Comparison of ENCODE assay signal across 11 cellular contexts in the genomic region with DNA sequence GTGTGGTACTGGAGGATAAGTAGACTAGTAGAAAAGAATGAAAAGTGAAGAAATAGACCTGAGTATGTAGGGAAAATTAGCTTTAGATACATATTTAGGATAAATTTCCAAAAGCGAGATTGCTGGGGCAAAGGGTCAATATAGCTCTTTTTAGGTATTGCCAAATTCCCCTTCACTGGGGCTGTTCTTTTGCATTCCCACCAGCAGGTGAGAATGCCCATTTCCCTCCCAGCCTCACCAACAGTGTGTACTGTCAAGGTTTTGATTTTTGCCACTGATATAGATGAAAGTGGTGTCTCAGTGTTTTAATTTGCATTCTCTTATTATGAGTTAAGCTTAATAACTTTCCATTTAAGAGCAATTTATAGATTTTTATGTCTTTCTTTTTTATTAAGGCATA. TPM values are rescaled to one million over a fixed set of nuclear protein-coding genes. Genes with fewer than 3 reads are reported as not detected.
DNase-seq lines count a peak whose midpoint lies in the region; ATAC-seq, FAIRE-seq and TF ChIP-seq lines count a peak whose summit lies in the region.
"Had no signal": no experiment of that assay in that cellular context is flagged by ENCODE, and none has a peak within 500 bp of the region (broad histone marks: within the 10 kb centered on the region; RNA-seq: fewer than 3 reads in every experiment).

No MANE protein-coding gene starts in this region.

- no peak overlapping the region for H3K14ac ChIP-seq in H1 (ENCODE audit: insufficient read length)

- CTCF ChIA-PET in CD4-positive, alpha-beta T cell (lab: Charles Lee) = no interaction called here
- CTCF ChIA-PET in H1 (lab: Charles Lee; ENCODE audit: partially characterized antibody) = interaction anchor here (0.5 to 2.7 kb wide), 29 partner anchors 8 to 591 kb away, joined by 3 to 19 read pairs (median 4); no protein-coding TSS in a partner anchor

- H3K9me3 ChIP-seq in CD4-positive, alpha-beta T cell (ENCODE audit: control insufficient read depth, low read length) = no peaks in the 10 kb centered on the region
- H3K9me3 ChIP-seq in H1 (ENCODE audit: insufficient read depth in 2 of 2, low read depth in 1 of 2, low read length in 1 of 2) = no peaks in the 10 kb centered on the region

- no peak overlapping the region for H3K4ac ChIP-seq in H1 (replicated peaks; ENCODE audit: insufficient read length, low read depth, low read length)

- no peaks in the 10 kb centered on the region for H3K27me3 Mint-ChIP-seq in CD4-positive, alpha-beta T cell
- H3K27me3 Mint-ChIP-seq in mesothelial cell of epicardium (ENCODE audit: low read depth) = no peaks in the 10 kb centered on the region
- H3K27me3 Mint-ChIP-seq: memory B cell had no signal

- no peak overlapping the region for H2BK12ac ChIP-seq in H1 (ENCODE audit: low read depth, low read length)

- H3K4me2 ChIP-seq in H1 (ENCODE audit: insufficient read depth in 1 of 2, low read depth in 2 of 2, low read length in 2 of 2) = no peak overlapping the region

- WGBS in H1 (ENCODE audit: extremely low coverage in 1 of 2, insufficient coverage in 1 of 2, insufficient read length in 1 of 2, insufficient replicate concordance in 2 of 2, low coverage in 1 of 2, low lambda C conversion rate in 2 of 2, missing lambda C conversion rate in 1 of 2), 2 experiments = 95% methylated on average over 1 of the region's 1 CpG; no CpG with 5 or more reads in 1 of the 2 experiments

- H3K27ac Mint-ChIP-seq in CD4-positive, alpha-beta T cell = no peak overlapping the region
- H3K27ac Mint-ChIP-seq in mesothelial cell of epicardium = no peak overlapping the region
- H3K27ac Mint-ChIP-seq: brain, memory B cell had no signal

- peak; percentile 14 to 25; a peak in 2 of 4 replicates for TF ChIP-seq RAD21 in H1 (IDR thresholded peaks at IDR 0.05 in 1 of 2, conservative IDR thresholded peaks at IDR 0.05 in 1 of 2; ENCODE audit: low read depth in 2 of 2, low read length in 2 of 2)

- H3K4me3 ChIP-seq in H1 (ENCODE audit: extremely low read depth in 1 of 4, insufficient read depth in 2 of 4, low read depth in 3 of 4, low read length in 4 of 4) = no peak overlapping the region

- no peak overlapping the region for H2AFZ ChIP-seq in H1 (ENCODE audit: low read length)

- H2BK20ac ChIP-seq in H1 (ENCODE audit: low read length) = no peak overlapping the region

- no peak overlapping the region for H3K9ac ChIP-seq in H1 (replicated peaks in 1 of 4; ENCODE audit: extremely low read depth in 1 of 4, low read depth in 3 of 4, low read length in 3 of 4)

- intact Hi-C loops in CD4-positive, alpha-beta T cell (cut with DNase I, micrococcal nuclease) = no loop called here

- peaks cover 0 to 2% (median 0%) of the 10 kb centered on the region in 4 experiments; a peak in 1 of 7 replicates for H3K4me1 ChIP-seq in H1 (replicated peaks in 1 of 4; ENCODE audit: control insufficient read depth in 3 of 4, insufficient read depth in 4 of 4, low read length in 3 of 4)

- no peak overlapping the region for H3K56ac ChIP-seq in H1 (replicated peaks; ENCODE audit: insufficient read length, low read depth, low read length)

- no peak for TF ChIP-seq EP300 in H1 (IDR thresholded peaks at IDR 0.05; ENCODE audit: borderline replicate concordance in 1 of 2, low read depth in 2 of 2, low read length in 2 of 2)

- H3K79me2 ChIP-seq in H1 (ENCODE audit: control insufficient read depth in 1 of 2, insufficient read depth in 2 of 2, low read length in 2 of 2) = no peaks in the 10 kb centered on the region

- H4K91ac ChIP-seq in H1 (replicated peaks; ENCODE audit: insufficient read length, low read length) = no peak overlapping the region

- H3K9me3 Mint-ChIP-seq in CD4-positive, alpha-beta T cell = no peaks in the 10 kb centered on the region
- H3K9me3 Mint-ChIP-seq in mesothelial cell of epicardium = peaks cover 13% of the 10 kb centered on the region
- H3K9me3 Mint-ChIP-seq: memory B cell had no signal

- ATAC-seq in CD4-positive, alpha-beta T cell (ENCODE audit: poor library complexity) = no peak
- no peak for ATAC-seq in GM21390 (IDR thresholded peaks at IDR 0.05; ENCODE audit: unreplicated experiment)
- no peak for ATAC-seq in HG03457 (IDR thresholded peaks at IDR 0.05; ENCODE audit: unreplicated experiment)

- peak; percentile 29 for TF ChIP-seq CTCF in CD4-positive, alpha-beta T cell (IDR thresholded peaks at IDR 0.05)
- TF ChIP-seq CTCF in H1 (IDR thresholded peaks at IDR 0.05; ENCODE audit: control extremely low read depth in 1 of 3, insufficient read depth in 1 of 3, low read depth in 1 of 3, low read length in 3 of 3) = peak; percentile 36 to 61 (median 37)
- TF ChIP-seq CTCF in mesothelial cell of epicardium (IDR thresholded peaks at IDR 0.05; ENCODE audit: unreplicated experiment) = peak; percentile 20

- no peak overlapping the region for H4K8ac ChIP-seq in H1 (ENCODE audit: extremely low read depth, insufficient read depth, low read length)

- H2BK15ac ChIP-seq in H1 (ENCODE audit: low read length) = no peak overlapping the region

- no peaks in the 10 kb centered on the region for H3K23me2 ChIP-seq in H1 (ENCODE audit: low read depth, low read length)

- H4K20me1 ChIP-seq in H1 (replicated peaks in 1 of 2; ENCODE audit: control insufficient read depth in 1 of 2, insufficient read depth in 2 of 2, low read length in 2 of 2) = no peaks in the 10 kb centered on the region

- no peaks in the 10 kb centered on the region for H3K36me3 ChIP-seq in H1 (ENCODE audit: control insufficient read depth in 2 of 4, insufficient read depth in 4 of 4, low read length in 3 of 4)

- H3K27me3 ChIP-seq in CD4-positive, alpha-beta T cell (ENCODE audit: control insufficient read depth, insufficient read depth, low read length) = no peaks in the 10 kb centered on the region
- H3K27me3 ChIP-seq in H1 (replicated peaks in 1 of 4; ENCODE audit: control insufficient read depth in 3 of 4, extremely low read depth in 1 of 4, insufficient read depth in 3 of 4, low read length in 3 of 4) = no peaks in the 10 kb centered on the region

- no peak overlapping the region for H2AK5ac ChIP-seq in H1 (ENCODE audit: low read depth, low read length)

- POLR2A ChIA-PET in CD4-positive, alpha-beta T cell (lab: Charles Lee) = interaction anchor here (0.9 kb wide), 1 partner anchor 37 kb away, joined by 3 read pairs; no protein-coding TSS in a partner anchor
- POLR2A ChIA-PET in H1 (lab: Charles Lee; ENCODE audit: partially characterized antibody) = no interaction called here

- FAIRE-seq in H1 (lab: Jason Lieb, UNC) = no peak

- H2BK5ac ChIP-seq in H1 (ENCODE audit: low read depth, low read length) = no peak overlapping the region

- TF ChIP-seq POLR2A in H1 (IDR thresholded peaks at IDR 0.05; ENCODE audit: control extremely low read depth in 1 of 2, low read depth in 2 of 2, low read length in 2 of 2) = no peak

- H3K23ac ChIP-seq in H1 (ENCODE audit: insufficient read length) = no peak overlapping the region

- no peak overlapping the region for H3K18ac ChIP-seq in H1 (ENCODE audit: extremely low read depth, low read length)

- no peak overlapping the region for H3K4me3 Mint-ChIP-seq in CD4-positive, alpha-beta T cell
- no peak overlapping the region for H3K4me3 Mint-ChIP-seq in mesothelial cell of epicardium
- H3K4me3 Mint-ChIP-seq: brain, memory B cell had no signal

- no peak for DNase-seq in CD4-positive, alpha-beta T cell
- peak; percentile 8 for DNase-seq in M059J (ENCODE audit: low read depth)
- no peak for DNase-seq in H1 (ENCODE audit: low read depth in 1 of 2, low spot score in 2 of 2)
- DNase-seq in mesothelial cell of epicardium (ENCODE audit: low spot score in 2 of 2, unreplicated experiment in 2 of 2) = no peak
- DNase-seq in HCEC 1CT = no peak
- no peak for DNase-seq in central memory CD4-positive, alpha-beta T cell
- DNase-seq: NCI-H1694 had no signal

- no peak overlapping the region for H4K5ac ChIP-seq in H1 (ENCODE audit: insufficient read length, low read depth, low read length)

- no peaks in the 10 kb centered on the region for H3K79me1 ChIP-seq in H1 (ENCODE audit: low read depth, low read length)

- H3K4me1 Mint-ChIP-seq in CD4-positive, alpha-beta T cell (ENCODE audit: low read depth) = no peaks in the 10 kb centered on the region
- H3K4me1 Mint-ChIP-seq in mesothelial cell of epicardium = no peaks in the 10 kb centered on the region
- H3K4me1 Mint-ChIP-seq: memory B cell had no signal

- H3K27ac ChIP-seq in CD4-positive, alpha-beta T cell (ENCODE audit: low read depth, low read length) = no peak overlapping the region
- no peak overlapping the region for H3K27ac ChIP-seq in H1 (ENCODE audit: low read depth, low read length)

- no peaks in the 10 kb centered on the region for H3K36me3 Mint-ChIP-seq in CD4-positive, alpha-beta T cell (ENCODE audit: low read depth)
- H3K36me3 Mint-ChIP-seq in mesothelial cell of epicardium = no peaks in the 10 kb centered on the region
- H3K36me3 Mint-ChIP-seq: brain, memory B cell had no signal

- H2BK120ac ChIP-seq in H1 (replicated peaks; ENCODE audit: low read depth, low read length) = no peak overlapping the region

TF ChIP-seq in H1, 55 proteins besides CTCF, POLR2A, EP300 and RAD21 (continues in another document):
- TF ChIP-seq CBX5 (IDR thresholded peaks at IDR 0.05; ENCODE audit: low read depth, low read length) (no peak), SP1 (IDR thresholded peaks at IDR 0.05; ENCODE audit: low read depth, low read length) (no peak), GABPA (IDR thresholded peaks at IDR 0.05; ENCODE audit: borderline replicate concordance, insufficient read depth, low read length) (no peak), JUN (IDR thresholded peaks at IDR 0.05; ENCODE audit: low read depth, low read length) (no peak), PHF8 (conservative IDR thresholded peaks at IDR 0.05; ENCODE audit: low read depth, low read length) (no peak), RXRA (IDR thresholded peaks at IDR 0.05; ENCODE audit: insufficient read depth, low read depth, low read length) (no peak), CEBPB (IDR thresholded peaks at IDR 0.05; ENCODE audit: low read depth, low read length) (peak; percentile 69; the same call in 1 of the 2 replicates)
- TF ChIP-seq, protein P1, sequence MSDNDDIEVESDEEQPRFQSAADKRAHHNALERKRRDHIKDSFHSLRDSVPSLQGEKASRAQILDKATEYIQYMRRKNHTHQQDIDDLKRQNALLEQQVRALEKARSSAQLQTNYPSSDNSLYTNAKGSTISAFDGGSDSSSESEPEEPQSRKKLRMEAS (IDR thresholded peaks at IDR 0.05) = no peak

RNA-seq across cellular contexts. Expression of gene BHLHE40, which starts 35.7 kb away (rescaled TPM):
- total RNA-seq in CD4-positive, alpha-beta T cell = 100 to 1,000 TPM; 167 to 182 TPM
- 39.0 and 41.3 TPM in 2 replicates for total RNA-seq in M059J (2014; rRNA removed; shearing (Covaris generic))
- 2.0 and 2.2 TPM in 2 replicates for total RNA-seq in H1 (2021; fragmentation: NEBNext Ultra II Directional; extraction: Animal tissue kit (Norgen Biotek cat#: 25700))
- 1.1 and 1.5 TPM in 2 replicates for polyA plus RNA-seq in H1 (2011; rRNA removed)
- 0.54 TPM for polyA plus RNA-seq in H1 (2011; cell fraction: cytosol; rRNA removed)
- 1.9 TPM for polyA plus RNA-seq in H1 (2011; cell fraction: nucleus; rRNA removed)
- 2.7 to 3.3 TPM (median 3.0 TPM) in 4 replicates for polyA plus RNA-seq in H1 (2012, experiment 1 of 2)
- 1.0 TPM for polyA plus RNA-seq in H1 (2012, experiment 2 of 2)
- polyA plus RNA-seq in H1 (2013, experiment 1 of 2) = 2.5 TPM
- 2.5 TPM for polyA plus RNA-seq in H1 (2013, experiment 2 of 2)
- polyA minus RNA-seq in H1 (2011; rRNA and poly(A)+ RNA removed) = 0.98 and 1.2 TPM in 2 replicates
- polyA minus RNA-seq in H1 (2011; cell fraction: cytosol; rRNA and poly(A)+ RNA removed) = 1.0 TPM
- 2.6 TPM for polyA minus RNA-seq in H1 (2011; cell fraction: nucleus; rRNA and poly(A)+ RNA removed)
- 31.9 to 37.6 TPM (median 35.4 TPM) in 3 replicates for total RNA-seq in mesothelial cell of epicardium

Comparison
In these comparisons a context has a peak if more than half of its experiments do, and no peak if none do; other contexts are left out.
1. RNA of gene BHLHE40, which starts 35.7 kb away (total RNA-seq): 167 to 182 TPM in CD4-positive, alpha-beta T cell, 39.0 to 41.3 TPM in M059J and 31.9 to 37.6 TPM in mesothelial cell of epicardium; 2.0 to 2.2 TPM in H1; every median in the first group is over 10 times any median in the second.
2. Peak in every context shown above with its lines, with median percentiles within 50 percentile points of each other: CTCF ChIP-seq.